Comparison of ENCODE assay signal across 18 cellular contexts in the genomic region with DNA sequence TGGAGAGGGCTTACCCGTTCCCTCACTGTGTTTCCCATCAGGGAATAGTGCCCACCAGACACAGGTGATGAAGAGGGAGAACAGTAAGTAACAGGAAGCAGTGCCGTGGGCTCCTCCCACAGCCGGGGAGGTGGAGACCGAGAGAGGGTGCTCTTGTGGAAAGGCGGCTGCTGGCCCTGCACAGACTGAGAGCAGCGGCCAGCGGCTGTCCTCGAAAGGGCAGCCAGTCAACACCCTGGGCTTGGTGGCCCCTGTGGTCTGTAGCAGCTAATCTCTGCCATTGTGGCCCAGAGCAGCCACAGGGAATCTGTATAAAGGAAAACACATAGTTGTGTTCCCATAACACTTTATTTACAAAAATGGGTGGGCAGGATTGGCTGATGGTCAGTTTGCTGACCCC.
A peak's percentile ranks its signal among the peaks of the same experiment; 100 is the strongest.
DNase-seq lines count a peak whose midpoint lies in the region; ATAC-seq, FAIRE-seq and TF ChIP-seq lines count a peak whose summit lies in the region.
"Had no signal": no experiment of that assay in that cellular context is flagged by ENCODE, and none has a peak within 500 bp of the region (broad histone marks: within the 10 kb centered on the region; RNA-seq: fewer than 3 reads in every experiment).

No MANE protein-coding gene starts in this region.

- no peak overlapping the region for H2BK20ac ChIP-seq in H9 (ENCODE audit: low read depth, low read length, poor library complexity, severe bottlenecking)

- in situ Hi-C loops in K562 (cut with MboI) = no loop called here

- H3K36me3 Mint-ChIP-seq in H9 (ENCODE audit: insufficient read depth in 1 of 3, low read depth in 3 of 3) = peaks cover 0 to 5% (median 2%) of the 10 kb centered on the region in 3 experiments; a peak in 3 of 7 replicates
- peaks cover 4% of the 10 kb centered on the region for H3K36me3 Mint-ChIP-seq in activated T-helper 2 cell treated with anti-CD3 and anti-CD28 coated beads, Interferon-gamma antibody, Interleukin-2, Interleukin-4, amounts not matched to agents 10 μg/mL and 5 μg/mL and 100 μg/mL, durations not matched to agents 14 hours and 24 hours and 36 hours (ENCODE audit: low read depth)

- no peak for TF ChIP-seq RAD21 in K562 (CRISPR knock-in tag; conservative IDR thresholded peaks at IDR 0.05 in 1 of 2, IDR thresholded peaks at IDR 0.05 in 1 of 2)

- WGBS in H9 (ENCODE audit: extremely low coverage, insufficient read length, low lambda C conversion rate) = no CpG with 5 or more reads among the region's 8 CpGs
- WGBS in K562 (ENCODE audit: insufficient coverage, low coverage, missing lambda C conversion rate) = 73% methylated on average over 7 of the region's 8 CpGs
- whole genome bisulfite sequencing in mesenchymal stem cell = 94% methylated on average over 8 of the region's 8 CpGs

- DNase-seq in H9 = no peak
- no peak for DNase-seq in K562 (ENCODE audit: extremely low read depth in 1 of 4, low spot score in 3 of 4)
- DNase-seq in mesenchymal stem cell = no peak
- DNase-seq in sciatic nerve (ENCODE audit: low spot score) = no peak
- DNase-seq in activated T-helper 2 cell treated with anti-CD3 and anti-CD28 coated beads, Interferon-gamma antibody, Interleukin-2, Interleukin-4, amounts not matched to agents 10 μg/mL and 5 μg/mL and 100 μg/mL, durations not matched to agents 14 hours and 24 hours and 36 hours (ENCODE audit: low spot score) = no peak
- DNase-seq in NCI-H524 (lab: John Stamatoyannopoulos, UW) = no peak
- DNase-seq: BE2C; Caco-2; CD8-positive, alpha-beta T cell; DND-41; GF-D8; GM23248 had no signal

- H3K9me3 Mint-ChIP-seq in H9 = no peaks in the 10 kb centered on the region
- no peaks in the 10 kb centered on the region for H3K9me3 Mint-ChIP-seq in activated T-helper 2 cell treated with anti-CD3 and anti-CD28 coated beads, Interferon-gamma antibody, Interleukin-2, Interleukin-4, amounts not matched to agents 10 μg/mL and 5 μg/mL and 100 μg/mL, durations not matched to agents 14 hours and 24 hours and 36 hours
- H3K9me3 Mint-ChIP-seq: CD8-positive, alpha-beta T cell; IgD-negative memory B cell had no signal

- no peak for TF ChIP-seq CTCF in H9 (conservative IDR thresholded peaks at IDR 0.05)
- no peak for TF ChIP-seq CTCF in K562 (IDR thresholded peaks at IDR 0.05 in 2 of 3, conservative IDR thresholded peaks at IDR 0.05 in 1 of 3; ENCODE audit: insufficient read depth in 2 of 3, low read depth in 1 of 3, low read length in 3 of 3)

- H3K79me2 ChIP-seq in H9 (ENCODE audit: insufficient read depth, low read length) (no peaks in the 10 kb centered on the region), K562 (ENCODE audit: control insufficient read depth, insufficient read depth, low read length) (no peaks in the 10 kb centered on the region)

- H2BK5ac ChIP-seq in H9 (ENCODE audit: insufficient read length, low read length) (no peak overlapping the region), mesenchymal stem cell (ENCODE audit: low read depth, low read length, poor library complexity, severe bottlenecking) (no peak overlapping the region)

- H3K14ac ChIP-seq in H9 (ENCODE audit: insufficient read depth, low read length) (no peak overlapping the region), mesenchymal stem cell (ENCODE audit: low read length in 2 of 2) (peak overlapping the region in 1 of 2 experiments; percentile 66)

- H2BK120ac ChIP-seq in H9 (ENCODE audit: low read depth, low read length, poor library complexity, severe bottlenecking) (no peak overlapping the region), mesenchymal stem cell (ENCODE audit: low read depth, low read length) (no peak overlapping the region)

- H3K4ac ChIP-seq in H9 (ENCODE audit: low read depth, low read length) = no peak overlapping the region
- H3K4ac ChIP-seq in mesenchymal stem cell (ENCODE audit: low read depth in 1 of 2, low read length in 2 of 2) = no peak overlapping the region

- H3K36me3 ChIP-seq in K562 (ENCODE audit: control insufficient read depth, insufficient read depth, low read length) = no peaks in the 10 kb centered on the region
- H3K36me3 ChIP-seq in mesenchymal stem cell (ENCODE audit: control insufficient read depth in 1 of 2, insufficient read depth in 2 of 2, low read depth in 1 of 2, low read length in 2 of 2) = peaks cover 6 to 54% of the 10 kb centered on the region in 2 experiments
- H3K36me3 ChIP-seq: BE2C, HAP-1 had no signal

- no peak overlapping the region for H3K4me3 Mint-ChIP-seq in H9
- H3K4me3 Mint-ChIP-seq in activated T-helper 2 cell treated with anti-CD3 and anti-CD28 coated beads, Interferon-gamma antibody, Interleukin-2, Interleukin-4, amounts not matched to agents 10 μg/mL and 5 μg/mL and 100 μg/mL, durations not matched to agents 14 hours and 24 hours and 36 hours (ENCODE audit: low read depth) = no peak overlapping the region
- H3K4me3 Mint-ChIP-seq: CD8-positive, alpha-beta T cell had no signal

- BruUV-seq in K562 (replicated peaks; lab: Mats Ljungman, UMichigan) = no TSS peak

- H2BK12ac ChIP-seq in H9 (ENCODE audit: insufficient read length, low read depth, low read length) (no peak overlapping the region), mesenchymal stem cell (ENCODE audit: low read length in 2 of 2) (peak overlapping the region in 1 of 2 experiments; percentile 7)

- H3K27ac ChIP-seq in H9 (ENCODE audit: insufficient read length, low read depth, low read length) = no peak overlapping the region
- no peak overlapping the region for H3K27ac ChIP-seq in K562 (ENCODE audit: extremely low read depth, low read depth, low read length)
- no peak overlapping the region for H3K27ac ChIP-seq in mesenchymal stem cell (ENCODE audit: low read length, poor library complexity, severe bottlenecking)
- H3K27ac ChIP-seq: C4-2B, GM23248 had no signal

- H3K23me2 ChIP-seq in H9 (ENCODE audit: insufficient read length, low read depth, low read length, poor library complexity, severe bottlenecking) = no peaks in the 10 kb centered on the region

- H4K20me1 ChIP-seq in H9 (ENCODE audit: control insufficient read depth, insufficient read depth, insufficient read length) (no peaks in the 10 kb centered on the region), K562 (replicated peaks; ENCODE audit: control insufficient read depth, insufficient read depth, low read length) (no peaks in the 10 kb centered on the region)

- no peak overlapping the region for H3K18ac ChIP-seq in H9 (ENCODE audit: insufficient read length, low read depth, low read length)
- no peak overlapping the region for H3K18ac ChIP-seq in mesenchymal stem cell (ENCODE audit: low read depth in 1 of 2, low read length in 2 of 2)

- H4K91ac ChIP-seq in H9 (ENCODE audit: insufficient read length, low read depth, low read length) = no peak overlapping the region
- peak overlapping the region; percentile 27 for H4K91ac ChIP-seq in mesenchymal stem cell (ENCODE audit: low read length)

- H2AK5ac ChIP-seq in H9 (ENCODE audit: insufficient read length, low read length) (no peak overlapping the region), mesenchymal stem cell (ENCODE audit: low read length, severe bottlenecking) (no peak overlapping the region)

- no peak for ATAC-seq in K562
- peak; percentile 39 for ATAC-seq in sciatic nerve
- no peak for ATAC-seq in GM21381 (IDR thresholded peaks at IDR 0.05; ENCODE audit: unreplicated experiment)
- ATAC-seq: CD8-positive, alpha-beta T cell had no signal

- POLR2A ChIA-PET in K562 (lab: Yijun Ruan, JAX) = no interaction called here

- H3K4me3 ChIP-seq in K562 = no peak overlapping the region
- H3K4me3 ChIP-seq in mesenchymal stem cell (ENCODE audit: insufficient read depth in 1 of 2, low read depth in 1 of 2, low read length in 2 of 2) = no peak overlapping the region
- H3K4me3 ChIP-seq: GM23248, HAP-1 had no signal

- H3K27me3 ChIP-seq in H9 (ENCODE audit: insufficient read depth, low read length) (no peaks in the 10 kb centered on the region), K562 (ENCODE audit: control insufficient read depth in 2 of 2, insufficient read depth in 2 of 2, low read length in 2 of 2) (no peaks in the 10 kb centered on the region), mesenchymal stem cell (ENCODE audit: control insufficient read depth in 1 of 2, insufficient read depth in 1 of 2, low read length in 2 of 2) (no peaks in the 10 kb centered on the region)
- H3K27me3 ChIP-seq: BE2C had no signal

- peak overlapping the region; percentile 13 to 86 (median 79); a peak in 5 of 7 replicates for H3K27ac Mint-ChIP-seq in H9
- H3K27ac Mint-ChIP-seq in activated T-helper 2 cell treated with anti-CD3 and anti-CD28 coated beads, Interferon-gamma antibody, Interleukin-2, Interleukin-4, amounts not matched to agents 10 μg/mL and 5 μg/mL and 100 μg/mL, durations not matched to agents 14 hours and 24 hours and 36 hours = no peak overlapping the region
- H3K27ac Mint-ChIP-seq: CD8-positive, alpha-beta T cell had no signal

- no peaks in the 10 kb centered on the region for H3K79me1 ChIP-seq in H9 (ENCODE audit: insufficient read depth, low read depth, low read length, poor library complexity, severe bottlenecking)
- H3K79me1 ChIP-seq in mesenchymal stem cell (replicated peaks; ENCODE audit: low read length, poor library complexity, severe bottlenecking) = peaks cover 62% of the 10 kb centered on the region

- no peak overlapping the region for H3K23ac ChIP-seq in H9 (ENCODE audit: insufficient read length, low read depth, low read length)
- no peak overlapping the region for H3K23ac ChIP-seq in mesenchymal stem cell (ENCODE audit: low read length in 2 of 2)

- H3K9me3 ChIP-seq in H9 (ENCODE audit: control insufficient read depth, low read depth, low read length) (no peaks in the 10 kb centered on the region), K562 (replicated peaks; ENCODE audit: control insufficient read depth, insufficient read depth, low read depth, low read length) (no peaks in the 10 kb centered on the region), mesenchymal stem cell (ENCODE audit: control insufficient read depth, low read length) (no peaks in the 10 kb centered on the region)
- H3K9me3 ChIP-seq: BE2C, Caco-2, HAP-1 had no signal

- no peak overlapping the region for H3K4me2 ChIP-seq in H9 (ENCODE audit: insufficient read depth, insufficient read length, low read length)
- H3K4me2 ChIP-seq in K562 (ENCODE audit: insufficient read depth, low read length) = no peak overlapping the region
- no peak overlapping the region for H3K4me2 ChIP-seq in mesenchymal stem cell (ENCODE audit: low read length, poor library complexity, severe bottlenecking)

- no peak overlapping the region for H3K56ac ChIP-seq in H9 (ENCODE audit: insufficient read length, low read depth, low read length)

- H4K5ac ChIP-seq in H9 (ENCODE audit: insufficient read length, low read depth, low read length) = no peak overlapping the region

- no peak overlapping the region for H3K9ac ChIP-seq in H9 (ENCODE audit: extremely low read depth, insufficient read length, low read length)
- H3K9ac ChIP-seq in K562 (ENCODE audit: insufficient read depth in 1 of 2, low read depth in 2 of 2, low read length in 2 of 2) = no peak overlapping the region
- H3K9ac ChIP-seq in mesenchymal stem cell (ENCODE audit: low read length) = no peak overlapping the region
- H3K9ac ChIP-seq: GM23248 had no signal

- H2AFZ ChIP-seq in H9 (ENCODE audit: low read length) = no peak overlapping the region
- no peak overlapping the region for H2AFZ ChIP-seq in K562 (ENCODE audit: low read depth, low read length)
- H2AFZ ChIP-seq in mesenchymal stem cell (ENCODE audit: low read depth, low read length) = no peak overlapping the region
- H2AFZ ChIP-seq: GM23248 had no signal

- H3K9me1 ChIP-seq in K562 (ENCODE audit: control insufficient read depth, insufficient read depth, low read length) = no peaks in the 10 kb centered on the region

- peaks cover 16 to 19% of the 10 kb centered on the region in 2 experiments for H3K4me1 Mint-ChIP-seq in H9
- H3K4me1 Mint-ChIP-seq in activated T-helper 2 cell treated with anti-CD3 and anti-CD28 coated beads, Interferon-gamma antibody, Interleukin-2, Interleukin-4, amounts not matched to agents 10 μg/mL and 5 μg/mL and 100 μg/mL, durations not matched to agents 14 hours and 24 hours and 36 hours (ENCODE audit: low read depth) = no peaks in the 10 kb centered on the region

- H3K27me3 Mint-ChIP-seq in H9 (ENCODE audit: low read depth) = no peaks in the 10 kb centered on the region
- H3K27me3 Mint-ChIP-seq in activated T-helper 2 cell treated with anti-CD3 and anti-CD28 coated beads, Interferon-gamma antibody, Interleukin-2, Interleukin-4, amounts not matched to agents 10 μg/mL and 5 μg/mL and 100 μg/mL, durations not matched to agents 14 hours and 24 hours and 36 hours (ENCODE audit: low read depth) = no peaks in the 10 kb centered on the region
- H3K27me3 Mint-ChIP-seq: IgD-negative memory B cell had no signal

- intact Hi-C loops in K562 (cut with micrococcal nuclease) = no loop called here
- intact Hi-C loops in sciatic nerve (cut with DNase I) = no loop called here
- intact Hi-C loops in activated T-helper 2 cell treated with anti-CD3 and anti-CD28 coated beads, Interferon-gamma antibody, Interleukin-2, Interleukin-4, amounts not matched to agents 10 μg/mL and 5 μg/mL and 100 μg/mL, durations not matched to agents 14 hours and 24 hours and 36 hours (cut with micrococcal nuclease) = no loop called here

- FAIRE-seq in K562 (lab: Jason Lieb, UNC) = no peak
- FAIRE-seq: A204.1, GM19239 had no signal

- H4K8ac ChIP-seq in H9 (replicated peaks; ENCODE audit: insufficient read length, low read depth, low read length) (no peak overlapping the region), mesenchymal stem cell (ENCODE audit: low read length) (no peak overlapping the region)

- TF ChIP-seq EP300 in K562 (IDR thresholded peaks at IDR 0.05; ENCODE audit: low read length) = no peak

- H3T11ph ChIP-seq in H9 (ENCODE audit: low read length) = no peak overlapping the region

- H3K4me1 ChIP-seq in H9 (ENCODE audit: insufficient read depth, low read length) (no peaks in the 10 kb centered on the region), K562 (replicated peaks in 1 of 2; ENCODE audit: control insufficient read depth in 2 of 2, insufficient read depth in 2 of 2, low read length in 2 of 2) (peaks cover 0 to 11% of the 10 kb centered on the region in 2 experiments; a peak in 3 of 5 replicates), mesenchymal stem cell (ENCODE audit: control insufficient read depth, insufficient read depth, low read depth, low read length) (peaks cover 6% of the 10 kb centered on the region)
- H3K4me1 ChIP-seq: BE2C, Caco-2 had no signal

- TF ChIP-seq POLR2A in K562 (conservative IDR thresholded peaks at IDR 0.05) = no peak

- H2BK15ac ChIP-seq in H9 (ENCODE audit: low read depth, low read length) = no peak overlapping the region
- H2BK15ac ChIP-seq in mesenchymal stem cell (ENCODE audit: low read depth, poor library complexity, severe bottlenecking) = no peak overlapping the region

- CTCF ChIA-PET in K562 (lab: Yijun Ruan, JAX; ENCODE audit: low intra/inter-chr PET ratio) = no interaction called here
